ENCODE assay signal across 35 cellular contexts in genomic region chr10:3712707-3713106, GRCh38.
"Had no signal": no experiment of that assay in that cellular context is flagged by ENCODE, and none has a peak within 500 bp of the region (broad histone marks: within the 10 kb centered on the region; RNA-seq: fewer than 3 reads in every experiment).

No MANE protein-coding gene starts in this region.

- H3K36me3 ChIP-seq: MG63 had no signal

- H3K4me3 ChIP-seq: MG63 had no signal

- H3K27me3 ChIP-seq: MG63 had no signal

- H3K9me3 ChIP-seq: MG63 had no signal

- DNase-seq: Karpas-422, Kasumi-1, MG63, MM.1S, MV-4-11, NCI-H1048, NCI-H1092, NCI-H1092 treated with DMSO at 0.1 percent for 48 hours, NCI-H1105, NCI-H1105 treated with DMSO at 0.1 percent for 48 hours, NCI-H1417, NCI-H1417 treated with DMSO at 0.1 percent for 48 hours, NCI-H1436, NCI-H1436 treated with DMSO at 0.1 percent for 48 hours, NCI-H146, NCI-H1694, NCI-H1694 treated with DMSO at 0.1 percent for 48 hours, NCI-H187, NCI-H187 treated with DMSO at 0.1 percent for 48 hours, NCI-H1930, NCI-H2029, NCI-H2029 treated with DMSO at 0.1 percent for 48 hours, NCI-H2081, NCI-H2081 treated with DMSO at 0.1 percent for 48 hours, NCI-H2107, NCI-H2171, NCI-H2171 treated with DMSO at 0.1 percent for 48 hours, NCI-H2227 treated with DMSO at 0.1 percent for 48 hours, NCI-H226, NCI-H345, NCI-H446, NCI-H446 treated with DMSO at 0.1 percent for 48 hours, NCI-H510A, NCI-H510A treated with DMSO at 0.1 percent for 48 hours, NCI-H524 had no signal
